In genomic region chr16:61948414-61948813, GRCh38 we compare ENCODE assay signal across 25 cellular contexts.
"Had no signal": no experiment of that assay in that cellular context is flagged by ENCODE, and none has a peak within 500 bp of the region (broad histone marks: within the 10 kb centered on the region; RNA-seq: fewer than 3 reads in every experiment).

No MANE protein-coding gene starts in this region.

- H3K27ac ChIP-seq: colonic mucosa, coronary artery, dorsolateral prefrontal cortex, epithelial cell of prostate, esophagus muscularis mucosa, esophagus squamous epithelium, foreskin keratinocyte, gastrocnemius medialis, gastroesophageal sphincter, heart left ventricle, heart right ventricle had no signal

- DNase-seq: colonic mucosa; cortex of kidney; dermis blood vessel endothelial cell; dorsolateral prefrontal cortex; effector CD4-positive, alpha-beta T cell; effector CD8-positive, alpha-beta T cell; effector memory CD4-positive, alpha-beta T cell; effector memory CD8-positive, alpha-beta T cell; endodermal cell; erythroblast; esophagus squamous epithelium; foreskin fibroblast; foreskin keratinocyte; foreskin melanocyte; gastrocnemius medialis; glutamatergic neuron; head of caudate nucleus; heart left ventricle; heart right ventricle had no signal

- H3K36me3 ChIP-seq: colonic mucosa, esophagus muscularis mucosa, esophagus squamous epithelium, gastrocnemius medialis, gastroesophageal sphincter, heart left ventricle, heart right ventricle had no signal

- H3K4me3 Mint-ChIP-seq: dendritic cell treated with granulocyte-macrophage colony-stimulating factor and Interleukin-4, amounts not matched to agents 40 ng/mL and 50 ng/mL, for 4 days; effector memory CD8-positive, alpha-beta T cell; endodermal cell had no signal

- H3K9me3 ChIP-seq: colonic mucosa, esophagus squamous epithelium, gastrocnemius medialis, gastroesophageal sphincter had no signal

- ATAC-seq: effector memory CD8-positive, alpha-beta T cell; esophagus mucosa; foreskin keratinocyte; gastrocnemius medialis; gastroesophageal sphincter; heart left ventricle; heart right ventricle had no signal

- H3K9me3 Mint-ChIP-seq: dendritic cell treated with granulocyte-macrophage colony-stimulating factor and Interleukin-4, amounts not matched to agents 40 ng/mL and 50 ng/mL, for 4 days had no signal

- H3K27ac Mint-ChIP-seq: dendritic cell treated with granulocyte-macrophage colony-stimulating factor and Interleukin-4, amounts not matched to agents 40 ng/mL and 50 ng/mL, for 4 days; effector memory CD8-positive, alpha-beta T cell; endodermal cell had no signal

- H3K27me3 ChIP-seq: colonic mucosa, esophagus muscularis mucosa, esophagus squamous epithelium, foreskin keratinocyte, gastrocnemius medialis, gastroesophageal sphincter, heart left ventricle, heart right ventricle had no signal

- H3K4me1 ChIP-seq: colonic mucosa, esophagus muscularis mucosa, esophagus squamous epithelium, foreskin keratinocyte, gastrocnemius medialis, gastroesophageal sphincter, heart left ventricle, heart right ventricle had no signal

- H3K27me3 Mint-ChIP-seq: dendritic cell treated with granulocyte-macrophage colony-stimulating factor and Interleukin-4, amounts not matched to agents 40 ng/mL and 50 ng/mL, for 4 days; effector memory CD8-positive, alpha-beta T cell had no signal

- H3K4me3 ChIP-seq: colonic mucosa, coronary artery, dorsolateral prefrontal cortex, esophagus muscularis mucosa, esophagus squamous epithelium, gastrocnemius medialis, gastroesophageal sphincter, heart left ventricle, heart right ventricle had no signal
